In genomic region chr18:49362431-49362830, GRCh38 we compare ENCODE assay signal across 20 cellular contexts.
DNase-seq lines count a peak whose midpoint lies in the region; FAIRE-seq and TF ChIP-seq lines count a peak whose summit lies in the region.
"Had no signal": no experiment of that assay in that cellular context is flagged by ENCODE, and none has a peak within 500 bp of the region (broad histone marks: within the 10 kb centered on the region; RNA-seq: fewer than 3 reads in every experiment).

No MANE protein-coding gene starts in this region.

- no peaks in the 10 kb centered on the region for H3K79me2 ChIP-seq in H1 (ENCODE audit: control insufficient read depth in 1 of 2, insufficient read depth in 2 of 2, low read length in 2 of 2)

- no peaks in the 10 kb centered on the region for H3K9me3 Mint-ChIP-seq in Calu3 (ENCODE audit: low read depth, unreplicated experiment)

- H3K36me3 Mint-ChIP-seq in Calu3 (ENCODE audit: insufficient read depth, unreplicated experiment): no peaks in the 10 kb centered on the region

- H3K4me1 ChIP-seq in NT2/D1 (ENCODE audit: insufficient read depth, insufficient read length) (no peaks in the 10 kb centered on the region), H1 (replicated peaks in 1 of 4; ENCODE audit: control insufficient read depth in 3 of 4, insufficient read depth in 4 of 4, low read length in 3 of 4) (no peaks in the 10 kb centered on the region; a peak in 1 of 7 replicates), mesodermal cell (ENCODE audit: control insufficient read depth, insufficient read depth, low read length, poor library complexity, severe bottlenecking) (peaks cover 12% of the 10 kb centered on the region)

- peak; percentile 19 for FAIRE-seq in H1 (lab: Jason Lieb, UNC)
- FAIRE-seq: GM12891, GM18507, HepG2 had no signal

- H2BK120ac ChIP-seq in H1 (replicated peaks; ENCODE audit: low read depth, low read length): no peak overlapping the region

- no peak overlapping the region for H2BK15ac ChIP-seq in H1 (ENCODE audit: low read length)

- H3K18ac ChIP-seq in H1 (ENCODE audit: extremely low read depth, low read length): no peak overlapping the region

- H3K27me3 Mint-ChIP-seq in Calu3 (ENCODE audit: unreplicated experiment): no peaks in the 10 kb centered on the region

- H3K4ac ChIP-seq in H1 (replicated peaks; ENCODE audit: insufficient read length, low read depth, low read length): no peak overlapping the region

- H3K4me3 Mint-ChIP-seq in Calu3 (ENCODE audit: low read depth, unreplicated experiment): no peak overlapping the region

- H2BK5ac ChIP-seq in H1 (ENCODE audit: low read depth, low read length): no peak overlapping the region

- no peak overlapping the region for H3K27ac Mint-ChIP-seq in Calu3 (ENCODE audit: unreplicated experiment)

- H3K14ac ChIP-seq in H1 (ENCODE audit: insufficient read length): no peak overlapping the region

- WGBS in H1 (ENCODE audit: extremely low coverage in 1 of 2, insufficient coverage in 1 of 2, insufficient read length in 1 of 2, insufficient replicate concordance in 2 of 2, low coverage in 1 of 2, low lambda C conversion rate in 2 of 2, missing lambda C conversion rate in 1 of 2), 2 experiments: 69% methylated on average over 1 of the region's 1 CpG; no CpG with 5 or more reads in 1 of the 2 experiments
- WGBS in mesodermal cell (ENCODE audit: insufficient coverage in 2 of 2), 2 experiments: 33% methylated on average over 1 of the region's 1 CpG; no CpG with 5 or more reads in 1 of the 2 experiments

- POLR2A ChIA-PET in H1 (lab: Charles Lee; ENCODE audit: partially characterized antibody): no interaction called here

- no peak for TF ChIP-seq CTCF in H1 (IDR thresholded peaks at IDR 0.05; ENCODE audit: control extremely low read depth in 1 of 3, insufficient read depth in 1 of 3, low read depth in 1 of 3, low read length in 3 of 3)
- TF ChIP-seq CTCF in Calu3 (IDR thresholded peaks at IDR 0.05; ENCODE audit: unreplicated experiment): no peak

- no TSS peak for BruUV-seq in Calu3 (replicated peaks; lab: Mats Ljungman, UMichigan)

- H3K9ac ChIP-seq in NT2/D1 (ENCODE audit: insufficient read length, low read depth): no peak overlapping the region
- H3K9ac ChIP-seq in H1 (replicated peaks in 1 of 4; ENCODE audit: extremely low read depth in 1 of 4, low read depth in 3 of 4, low read length in 3 of 4): no peak overlapping the region

- H2AFZ ChIP-seq in H1 (ENCODE audit: low read length): no peak overlapping the region

- no peak for TF ChIP-seq RAD21 in H1 (IDR thresholded peaks at IDR 0.05 in 1 of 2, conservative IDR thresholded peaks at IDR 0.05 in 1 of 2; ENCODE audit: low read depth in 2 of 2, low read length in 2 of 2)

- CTCF ChIA-PET in H1 (lab: Charles Lee; ENCODE audit: partially characterized antibody) (interaction anchor here (0.8 kb wide), 1 partner anchor 298 kb away, joined by 4 read pairs; no protein-coding TSS in a partner anchor), Calu3 (lab: Charles Lee) (no interaction called here)

- H3K27ac ChIP-seq in H1 (ENCODE audit: low read depth, low read length): no peak overlapping the region
- peak overlapping the region; percentile 54 for H3K27ac ChIP-seq in mesodermal cell (ENCODE audit: low read depth, low read length, severe bottlenecking)
- H3K27ac ChIP-seq: C4-2B, Peyer's patch had no signal

- H3K9me3 ChIP-seq in NT2/D1 (ENCODE audit: insufficient read depth, low read length): no peaks in the 10 kb centered on the region
- no peaks in the 10 kb centered on the region for H3K9me3 ChIP-seq in H1 (ENCODE audit: insufficient read depth in 2 of 2, low read depth in 1 of 2, low read length in 1 of 2)
- no peaks in the 10 kb centered on the region for H3K9me3 ChIP-seq in mesodermal cell (ENCODE audit: control insufficient read depth, low read length)
- H3K9me3 ChIP-seq: Peyer's patch had no signal

- H4K91ac ChIP-seq in H1 (replicated peaks; ENCODE audit: insufficient read length, low read length): no peak overlapping the region

- no peaks in the 10 kb centered on the region for H3K4me1 Mint-ChIP-seq in Calu3 (ENCODE audit: low read depth, unreplicated experiment)

- H4K8ac ChIP-seq in H1 (ENCODE audit: extremely low read depth, insufficient read depth, low read length): no peak overlapping the region

- H3K4me3 ChIP-seq in NT2/D1 (ENCODE audit: insufficient read length, low read depth): no peak overlapping the region
- H3K4me3 ChIP-seq in H1 (ENCODE audit: extremely low read depth in 1 of 4, insufficient read depth in 2 of 4, low read depth in 3 of 4, low read length in 4 of 4): no peak overlapping the region
- H3K4me3 ChIP-seq in mesodermal cell (ENCODE audit: extremely low read depth, insufficient read depth, low read length, poor library complexity, severe bottlenecking): no peak overlapping the region
- H3K4me3 ChIP-seq: Peyer's patch had no signal

- H3K79me1 ChIP-seq in H1 (ENCODE audit: low read depth, low read length): no peaks in the 10 kb centered on the region

- no peak for TF ChIP-seq POLR2A in H1 (IDR thresholded peaks at IDR 0.05; ENCODE audit: control extremely low read depth in 1 of 2, low read depth in 2 of 2, low read length in 2 of 2)

- no peaks in the 10 kb centered on the region for H4K20me1 ChIP-seq in H1 (replicated peaks in 1 of 2; ENCODE audit: control insufficient read depth in 1 of 2, insufficient read depth in 2 of 2, low read length in 2 of 2)

- no peaks in the 10 kb centered on the region for H3K36me3 ChIP-seq in NT2/D1 (ENCODE audit: insufficient read depth, insufficient read length, low read length)
- no peaks in the 10 kb centered on the region for H3K36me3 ChIP-seq in H1 (ENCODE audit: control insufficient read depth in 2 of 4, insufficient read depth in 4 of 4, low read length in 3 of 4)
- H3K36me3 ChIP-seq in mesodermal cell (ENCODE audit: control insufficient read depth, insufficient read depth, low read length): no peaks in the 10 kb centered on the region
- H3K36me3 ChIP-seq: Peyer's patch had no signal

- no peak overlapping the region for H2AK5ac ChIP-seq in H1 (ENCODE audit: low read depth, low read length)

- H4K5ac ChIP-seq in H1 (ENCODE audit: insufficient read length, low read depth, low read length): no peak overlapping the region

- H3K4me2 ChIP-seq in H1 (ENCODE audit: insufficient read depth in 1 of 2, low read depth in 2 of 2, low read length in 2 of 2): no peak overlapping the region

- intact Hi-C loops in Calu3 (cut with micrococcal nuclease; ENCODE audit: unreplicated experiment): no loop called here

- no peak overlapping the region for H2BK20ac ChIP-seq in H1 (ENCODE audit: low read length)

- TF ChIP-seq EP300 in H1 (IDR thresholded peaks at IDR 0.05; ENCODE audit: borderline replicate concordance in 1 of 2, low read depth in 2 of 2, low read length in 2 of 2): no peak

- H3K23me2 ChIP-seq in H1 (ENCODE audit: low read depth, low read length): no peaks in the 10 kb centered on the region

- DNase-seq in ELF-1 (ENCODE audit: low read depth, low spot score) (peak; percentile 19), NT2/D1 (ENCODE audit: low read depth, low spot score) (peak; percentile 15), H1 (ENCODE audit: low read depth in 1 of 2, low spot score in 2 of 2) (no peak), Calu3 (no peak), NCI-H446 treated with DMSO at 0.1 percent for 48 hours (lab: John Stamatoyannopoulos, UW) (no peak)
- DNase-seq in stimulated activated CD4-positive, alpha-beta T cell treated with anti-CD3 and anti-CD28 coated beads, Interleukin-2, amount 100 ng/mL, for 48 hours: no peak
- DNase-seq: DMS79, H7, KBM-7, NCI-H1092, NCI-H1436, NCI-H187 treated with DMSO at 0.1 percent for 48 hours, NCI-H2107, NCI-H510A, Peyer's patch had no signal

- no peak overlapping the region for H3K23ac ChIP-seq in H1 (ENCODE audit: insufficient read length)

- no peak overlapping the region for H2BK12ac ChIP-seq in H1 (ENCODE audit: low read depth, low read length)

- H3K27me3 ChIP-seq in NT2/D1 (ENCODE audit: insufficient read depth, insufficient read length) (no peaks in the 10 kb centered on the region), H1 (replicated peaks in 1 of 4; ENCODE audit: control insufficient read depth in 3 of 4, extremely low read depth in 1 of 4, insufficient read depth in 3 of 4, low read length in 3 of 4) (no peaks in the 10 kb centered on the region)
- H3K27me3 ChIP-seq: Peyer's patch had no signal

- no peak overlapping the region for H3K56ac ChIP-seq in H1 (replicated peaks; ENCODE audit: insufficient read length, low read depth, low read length)

TF ChIP-seq in H1, 55 proteins besides CTCF, POLR2A, EP300 and RAD21:
- TF ChIP-seq NRF1 (IDR thresholded peaks at IDR 0.05; ENCODE audit: low read depth, low read length) (no peak), SUZ12 (IDR thresholded peaks at IDR 0.05; ENCODE audit: low read length) (no peak), BRCA1 (IDR thresholded peaks at IDR 0.05; ENCODE audit: low read depth, low read length) (no peak), SIRT6 (IDR thresholded peaks at IDR 0.05; ENCODE audit: low read length) (no peak), KDM1A (IDR thresholded peaks at IDR 0.05; ENCODE audit: borderline replicate concordance, low read length) (no peak), TCF12 (IDR thresholded peaks at IDR 0.05; ENCODE audit: low read depth, low read length) (no peak), CEBPB (IDR thresholded peaks at IDR 0.05; ENCODE audit: low read depth, low read length) (no peak), SP1 (IDR thresholded peaks at IDR 0.05; ENCODE audit: low read depth, low read length) (no peak), EZH2 (IDR thresholded peaks at IDR 0.05; ENCODE audit: low read depth, low read length, severe bottlenecking) (no peak), RFX5 (IDR thresholded peaks at IDR 0.05; ENCODE audit: borderline replicate concordance, low read depth, low read length) (no peak), TBP (IDR thresholded peaks at IDR 0.05; ENCODE audit: low read depth, low read length) (no peak), SIX5 (IDR thresholded peaks at IDR 0.05; ENCODE audit: low read depth, low read length) (no peak), CBX8 (IDR thresholded peaks at IDR 0.05; ENCODE audit: borderline replicate concordance, low read depth, low read length) (no peak), KDM5A (IDR thresholded peaks at IDR 0.05; ENCODE audit: low read length) (no peak)
TF ChIP-seq in H1: peak in this region for 0.

Comparison
In these comparisons a context has a peak if more than half of its experiments do, and no peak if none do; other contexts are left out.
1. DNase-seq: peak in ELF-1 (single experiment) and NT2/D1 (single experiment); none in H1 (0 of 2), Calu3 (single experiment), stimulated activated CD4-positive, alpha-beta T cell treated with anti-CD3 and anti-CD28 coated beads, Interleukin-2, amount 100 ng/mL, for 48 hours (0 of 2) and NCI-H446 treated with DMSO at 0.1 percent for 48 hours (single experiment).